Comparison of ENCODE assay signal across 1 cellular context in genomic region chr6:3194535-3195376, GRCh38.
TF ChIP-seq lines count a peak whose summit lies in the region.

No MANE protein-coding gene starts in this region.

TF ChIP-seq in K562, 482 proteins besides CTCF, POLR2A, EP300 and RAD21 (continued from another document):
- TF ChIP-seq TSHZ1 (CRISPR knock-in tag; IDR thresholded peaks at IDR 0.05) (no peak), STAG1 (CRISPR knock-in tag; IDR thresholded peaks at IDR 0.05; ENCODE audit: borderline replicate concordance) (no peak), ZNF239 (CRISPR knock-in tag; IDR thresholded peaks at IDR 0.05) (peak; percentile 93), MTA3 (IDR thresholded peaks at IDR 0.05; ENCODE audit: borderline replicate concordance) (0 out of 2 replicates have a peak, but pooled peaks have one; percentile 10), SMARCA4 (IDR thresholded peaks at IDR 0.05) (0 out of 2 replicates have a peak, but pooled peaks have one; percentile 10), ZEB2 (IDR thresholded peaks at IDR 0.05) (0 out of 2 replicates have a peak, but pooled peaks have one; percentile 14), HDAC1 (IDR thresholded peaks at IDR 0.05) (no peak), RBM25 (IDR thresholded peaks at IDR 0.05; ENCODE audit: low read depth, low read length, severe bottlenecking) (no peak), MYC (IDR thresholded peaks at IDR 0.05; ENCODE audit: low read depth, low read length) (no peak), MYC (CRISPR knock-in tag; IDR thresholded peaks at IDR 0.05; ENCODE audit: borderline replicate concordance, low read depth) (0 out of 2 replicates have a peak, but pooled peaks have one; percentile 17), NFIC (IDR thresholded peaks at IDR 0.05) (no peak), KDM1A (IDR thresholded peaks at IDR 0.05) (peak in 1 of 2 experiments; percentile 38; a peak in 2 of 4 replicates)
